1 cellular context compared by ENCODE assay signal in the genomic region with DNA sequence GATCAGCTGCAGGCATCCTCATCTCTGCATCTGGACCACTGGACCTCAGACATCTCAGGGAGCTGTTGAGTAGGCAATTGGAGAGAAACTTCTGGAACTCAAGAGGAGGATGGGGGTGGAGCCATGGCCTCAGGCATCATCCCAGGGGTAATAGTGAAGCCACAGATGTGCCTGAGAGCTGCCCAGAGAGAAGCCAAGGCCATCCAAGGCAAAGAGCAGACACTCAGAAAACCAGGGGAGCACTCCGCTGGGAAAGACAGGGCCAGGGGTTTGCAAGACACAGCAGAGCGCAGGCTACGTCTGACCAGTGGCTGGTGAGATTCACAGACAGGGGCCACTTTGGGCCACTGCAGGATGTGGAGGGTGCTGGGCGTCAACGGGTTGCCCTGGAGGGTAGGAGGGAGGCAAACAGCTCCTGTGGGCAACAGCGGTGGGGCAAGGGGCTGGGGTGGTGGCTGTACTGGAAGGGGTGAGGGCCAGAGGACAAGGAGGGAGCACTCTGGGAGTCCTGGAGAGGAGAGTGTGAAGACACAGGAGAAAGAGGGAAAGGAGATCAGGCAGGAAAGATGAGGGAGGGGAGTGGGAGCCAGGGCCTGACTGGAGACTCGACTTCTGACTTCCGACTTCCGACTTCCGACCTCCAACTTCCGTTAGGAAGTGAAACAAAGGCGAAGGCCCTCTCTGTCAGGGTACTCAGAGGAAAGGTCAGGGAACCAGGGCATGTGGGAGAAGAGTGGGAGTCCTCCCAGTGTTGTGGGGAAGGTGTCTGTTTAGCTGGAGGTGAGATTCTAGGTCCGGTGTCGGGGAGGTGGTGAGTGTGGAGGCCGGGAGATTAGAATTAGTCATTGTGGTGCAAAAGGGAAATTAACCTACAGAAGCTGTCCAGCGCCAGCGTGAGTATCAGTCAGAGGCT.
TF ChIP-seq lines count a peak whose summit lies in the region.

No MANE protein-coding gene starts in this region.

TF ChIP-seq in K562, 482 proteins besides CTCF, POLR2A, EP300 and RAD21 (continued from another document and continues in another):
- TF ChIP-seq, protein P1, sequence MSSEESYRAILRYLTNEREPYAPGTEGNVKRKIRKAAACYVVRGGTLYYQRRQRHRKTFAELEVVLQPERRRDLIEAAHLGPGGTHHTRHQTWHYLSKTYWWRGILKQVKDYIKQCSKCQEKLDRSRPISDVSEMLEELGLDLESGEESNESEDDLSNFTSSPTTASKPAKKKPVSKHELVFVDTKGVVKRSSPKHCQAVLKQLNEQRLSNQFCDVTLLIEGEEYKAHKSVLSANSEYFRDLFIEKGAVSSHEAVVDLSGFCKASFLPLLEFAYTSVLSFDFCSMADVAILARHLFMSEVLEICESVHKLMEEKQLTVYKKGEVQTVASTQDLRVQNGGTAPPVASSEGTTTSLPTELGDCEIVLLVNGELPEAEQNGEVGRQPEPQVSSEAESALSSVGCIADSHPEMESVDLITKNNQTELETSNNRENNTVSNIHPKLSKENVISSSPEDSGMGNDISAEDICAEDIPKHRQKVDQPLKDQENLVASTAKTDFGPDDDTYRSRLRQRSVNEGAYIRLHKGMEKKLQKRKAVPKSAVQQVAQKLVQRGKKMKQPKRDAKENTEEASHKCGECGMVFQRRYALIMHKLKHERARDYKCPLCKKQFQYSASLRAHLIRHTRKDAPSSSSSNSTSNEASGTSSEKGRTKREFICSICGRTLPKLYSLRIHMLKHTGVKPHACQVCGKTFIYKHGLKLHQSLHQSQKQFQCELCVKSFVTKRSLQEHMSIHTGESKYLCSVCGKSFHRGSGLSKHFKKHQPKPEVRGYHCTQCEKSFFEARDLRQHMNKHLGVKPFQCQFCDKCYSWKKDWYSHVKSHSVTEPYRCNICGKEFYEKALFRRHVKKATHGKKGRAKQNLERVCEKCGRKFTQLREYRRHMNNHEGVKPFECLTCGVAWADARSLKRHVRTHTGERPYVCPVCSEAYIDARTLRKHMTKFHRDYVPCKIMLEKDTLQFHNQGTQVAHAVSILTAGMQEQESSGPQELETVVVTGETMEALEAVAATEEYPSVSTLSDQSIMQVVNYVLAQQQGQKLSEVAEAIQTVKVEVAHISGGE (CRISPR knock-in tag; IDR thresholded peaks at IDR 0.05): peak in 1 of 3 experiments; percentile 75; a peak in 2 of 6 replicates
- TF ChIP-seq ZNF583 (CRISPR knock-in tag; IDR thresholded peaks at IDR 0.05) (no peak), MIER1 (IDR thresholded peaks at IDR 0.05; ENCODE audit: low read depth) (peak; percentile 20; the same call in 1 of the 2 replicates), HEY1 (CRISPR knock-in tag; IDR thresholded peaks at IDR 0.05; ENCODE audit: borderline replicate concordance) (no peak), BACH1 (tag; IDR thresholded peaks at IDR 0.05) (0 out of 2 replicates have a peak, but pooled peaks have one; percentile 20), SIRT6 (IDR thresholded peaks at IDR 0.05; ENCODE audit: low read depth, low read length) (no peak), SOX6 (IDR thresholded peaks at IDR 0.05) (peak; percentile 94), ZNF707 (CRISPR knock-in tag; conservative IDR thresholded peaks at IDR 0.05) (no peak), ETV1 (tag; conservative IDR thresholded peaks at IDR 0.05; ENCODE audit: low read depth) (peak; percentile 81), ERF (CRISPR knock-in tag; IDR thresholded peaks at IDR 0.05) (no peak), NONO (IDR thresholded peaks at IDR 0.05; ENCODE audit: low read depth in 2 of 2, low read length in 1 of 2) (no peak), CBFA2T2 (conservative IDR thresholded peaks at IDR 0.05) (peak; percentile 94), PHB2 (IDR thresholded peaks at IDR 0.05; ENCODE audit: low read depth) (peak; percentile 85), XRCC3 (IDR thresholded peaks at IDR 0.05) (no peak), RUNX1 (IDR thresholded peaks at IDR 0.05; ENCODE audit: low read depth) (peak; percentile 82; the same call in 1 of the 2 replicates), MAFG (tag; conservative IDR thresholded peaks at IDR 0.05) (no peak), POLR3A (IDR thresholded peaks at IDR 0.05; ENCODE audit: borderline replicate concordance, extremely low read depth, insufficient read depth, insufficient read length) (no peak), BRD4 (IDR thresholded peaks at IDR 0.05) (no peak), ELF2 (CRISPR knock-in tag; IDR thresholded peaks at IDR 0.05) (peak; percentile 74; the same call in 1 of the 2 replicates), HLTF (IDR thresholded peaks at IDR 0.05) (0 out of 2 replicates have a peak, but pooled peaks have one; percentile 33), COPS2 (conservative IDR thresholded peaks at IDR 0.05) (no peak), RCOR1 (IDR thresholded peaks at IDR 0.05; ENCODE audit: borderline replicate concordance in 1 of 2, low read depth in 2 of 2, low read length in 2 of 2) (peak; percentile 77 to 95), FOXA3 (CRISPR knock-in tag; conservative IDR thresholded peaks at IDR 0.05 in 1 of 2, IDR thresholded peaks at IDR 0.05 in 1 of 2) (no peak), MCM5 (IDR thresholded peaks at IDR 0.05; ENCODE audit: low read depth) (no peak), TAL1 (IDR thresholded peaks at IDR 0.05) (peak; percentile 91), HMGN3 (IDR thresholded peaks at IDR 0.05; ENCODE audit: borderline replicate concordance, extremely low read depth, insufficient read length, low read depth, low read length) (no peak), BHLHE40 (IDR thresholded peaks at IDR 0.05; ENCODE audit: low read length) (peak; percentile 66; the same call in 1 of the 2 replicates)
- TF ChIP-seq, protein P2, sequence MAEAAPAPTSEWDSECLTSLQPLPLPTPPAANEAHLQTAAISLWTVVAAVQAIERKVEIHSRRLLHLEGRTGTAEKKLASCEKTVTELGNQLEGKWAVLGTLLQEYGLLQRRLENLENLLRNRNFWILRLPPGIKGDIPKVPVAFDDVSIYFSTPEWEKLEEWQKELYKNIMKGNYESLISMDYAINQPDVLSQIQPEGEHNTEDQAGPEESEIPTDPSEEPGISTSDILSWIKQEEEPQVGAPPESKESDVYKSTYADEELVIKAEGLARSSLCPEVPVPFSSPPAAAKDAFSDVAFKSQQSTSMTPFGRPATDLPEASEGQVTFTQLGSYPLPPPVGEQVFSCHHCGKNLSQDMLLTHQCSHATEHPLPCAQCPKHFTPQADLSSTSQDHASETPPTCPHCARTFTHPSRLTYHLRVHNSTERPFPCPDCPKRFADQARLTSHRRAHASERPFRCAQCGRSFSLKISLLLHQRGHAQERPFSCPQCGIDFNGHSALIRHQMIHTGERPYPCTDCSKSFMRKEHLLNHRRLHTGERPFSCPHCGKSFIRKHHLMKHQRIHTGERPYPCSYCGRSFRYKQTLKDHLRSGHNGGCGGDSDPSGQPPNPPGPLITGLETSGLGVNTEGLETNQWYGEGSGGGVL (CRISPR knock-in tag; IDR thresholded peaks at IDR 0.05): no peak
- TF ChIP-seq, protein P3, sequence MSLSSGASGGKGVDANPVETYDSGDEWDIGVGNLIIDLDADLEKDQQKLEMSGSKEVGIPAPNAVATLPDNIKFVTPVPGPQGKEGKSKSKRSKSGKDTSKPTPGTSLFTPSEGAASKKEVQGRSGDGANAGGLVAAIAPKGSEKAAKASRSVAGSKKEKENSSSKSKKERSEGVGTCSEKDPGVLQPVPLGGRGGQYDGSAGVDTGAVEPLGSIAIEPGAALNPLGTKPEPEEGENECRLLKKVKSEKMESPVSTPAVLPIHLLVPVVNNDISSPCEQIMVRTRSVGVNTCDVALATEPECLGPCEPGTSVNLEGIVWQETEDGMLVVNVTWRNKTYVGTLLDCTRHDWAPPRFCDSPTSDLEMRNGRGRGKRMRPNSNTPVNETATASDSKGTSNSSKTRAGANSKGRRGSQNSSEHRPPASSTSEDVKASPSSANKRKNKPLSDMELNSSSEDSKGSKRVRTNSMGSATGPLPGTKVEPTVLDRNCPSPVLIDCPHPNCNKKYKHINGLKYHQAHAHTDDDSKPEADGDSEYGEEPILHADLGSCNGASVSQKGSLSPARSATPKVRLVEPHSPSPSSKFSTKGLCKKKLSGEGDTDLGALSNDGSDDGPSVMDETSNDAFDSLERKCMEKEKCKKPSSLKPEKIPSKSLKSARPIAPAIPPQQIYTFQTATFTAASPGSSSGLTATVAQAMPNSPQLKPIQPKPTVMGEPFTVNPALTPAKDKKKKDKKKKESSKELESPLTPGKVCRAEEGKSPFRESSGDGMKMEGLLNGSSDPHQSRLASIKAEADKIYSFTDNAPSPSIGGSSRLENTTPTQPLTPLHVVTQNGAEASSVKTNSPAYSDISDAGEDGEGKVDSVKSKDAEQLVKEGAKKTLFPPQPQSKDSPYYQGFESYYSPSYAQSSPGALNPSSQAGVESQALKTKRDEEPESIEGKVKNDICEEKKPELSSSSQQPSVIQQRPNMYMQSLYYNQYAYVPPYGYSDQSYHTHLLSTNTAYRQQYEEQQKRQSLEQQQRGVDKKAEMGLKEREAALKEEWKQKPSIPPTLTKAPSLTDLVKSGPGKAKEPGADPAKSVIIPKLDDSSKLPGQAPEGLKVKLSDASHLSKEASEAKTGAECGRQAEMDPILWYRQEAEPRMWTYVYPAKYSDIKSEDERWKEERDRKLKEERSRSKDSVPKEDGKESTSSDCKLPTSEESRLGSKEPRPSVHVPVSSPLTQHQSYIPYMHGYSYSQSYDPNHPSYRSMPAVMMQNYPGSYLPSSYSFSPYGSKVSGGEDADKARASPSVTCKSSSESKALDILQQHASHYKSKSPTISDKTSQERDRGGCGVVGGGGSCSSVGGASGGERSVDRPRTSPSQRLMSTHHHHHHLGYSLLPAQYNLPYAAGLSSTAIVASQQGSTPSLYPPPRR (CRISPR knock-in tag; IDR thresholded peaks at IDR 0.05; ENCODE audit: borderline replicate concordance): no peak
- TF ChIP-seq, protein P4, sequence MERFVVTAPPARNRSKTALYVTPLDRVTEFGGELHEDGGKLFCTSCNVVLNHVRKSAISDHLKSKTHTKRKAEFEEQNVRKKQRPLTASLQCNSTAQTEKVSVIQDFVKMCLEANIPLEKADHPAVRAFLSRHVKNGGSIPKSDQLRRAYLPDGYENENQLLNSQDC (CRISPR knock-in tag; IDR thresholded peaks at IDR 0.05): no peak
- TF ChIP-seq, protein P5, sequence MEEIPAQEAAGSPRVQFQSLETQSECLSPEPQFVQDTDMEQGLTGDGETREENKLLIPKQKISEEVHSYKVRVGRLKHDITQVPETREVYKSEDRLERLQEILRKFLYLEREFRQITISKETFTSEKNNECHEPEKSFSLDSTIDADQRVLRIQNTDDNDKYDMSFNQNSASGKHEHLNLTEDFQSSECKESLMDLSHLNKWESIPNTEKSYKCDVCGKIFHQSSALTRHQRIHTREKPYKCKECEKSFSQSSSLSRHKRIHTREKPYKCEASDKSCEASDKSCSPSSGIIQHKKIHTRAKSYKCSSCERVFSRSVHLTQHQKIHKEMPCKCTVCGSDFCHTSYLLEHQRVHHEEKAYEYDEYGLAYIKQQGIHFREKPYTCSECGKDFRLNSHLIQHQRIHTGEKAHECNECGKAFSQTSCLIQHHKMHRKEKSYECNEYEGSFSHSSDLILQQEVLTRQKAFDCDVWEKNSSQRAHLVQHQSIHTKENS (CRISPR knock-in tag; IDR thresholded peaks at IDR 0.05): no peak
- TF ChIP-seq, protein P6, sequence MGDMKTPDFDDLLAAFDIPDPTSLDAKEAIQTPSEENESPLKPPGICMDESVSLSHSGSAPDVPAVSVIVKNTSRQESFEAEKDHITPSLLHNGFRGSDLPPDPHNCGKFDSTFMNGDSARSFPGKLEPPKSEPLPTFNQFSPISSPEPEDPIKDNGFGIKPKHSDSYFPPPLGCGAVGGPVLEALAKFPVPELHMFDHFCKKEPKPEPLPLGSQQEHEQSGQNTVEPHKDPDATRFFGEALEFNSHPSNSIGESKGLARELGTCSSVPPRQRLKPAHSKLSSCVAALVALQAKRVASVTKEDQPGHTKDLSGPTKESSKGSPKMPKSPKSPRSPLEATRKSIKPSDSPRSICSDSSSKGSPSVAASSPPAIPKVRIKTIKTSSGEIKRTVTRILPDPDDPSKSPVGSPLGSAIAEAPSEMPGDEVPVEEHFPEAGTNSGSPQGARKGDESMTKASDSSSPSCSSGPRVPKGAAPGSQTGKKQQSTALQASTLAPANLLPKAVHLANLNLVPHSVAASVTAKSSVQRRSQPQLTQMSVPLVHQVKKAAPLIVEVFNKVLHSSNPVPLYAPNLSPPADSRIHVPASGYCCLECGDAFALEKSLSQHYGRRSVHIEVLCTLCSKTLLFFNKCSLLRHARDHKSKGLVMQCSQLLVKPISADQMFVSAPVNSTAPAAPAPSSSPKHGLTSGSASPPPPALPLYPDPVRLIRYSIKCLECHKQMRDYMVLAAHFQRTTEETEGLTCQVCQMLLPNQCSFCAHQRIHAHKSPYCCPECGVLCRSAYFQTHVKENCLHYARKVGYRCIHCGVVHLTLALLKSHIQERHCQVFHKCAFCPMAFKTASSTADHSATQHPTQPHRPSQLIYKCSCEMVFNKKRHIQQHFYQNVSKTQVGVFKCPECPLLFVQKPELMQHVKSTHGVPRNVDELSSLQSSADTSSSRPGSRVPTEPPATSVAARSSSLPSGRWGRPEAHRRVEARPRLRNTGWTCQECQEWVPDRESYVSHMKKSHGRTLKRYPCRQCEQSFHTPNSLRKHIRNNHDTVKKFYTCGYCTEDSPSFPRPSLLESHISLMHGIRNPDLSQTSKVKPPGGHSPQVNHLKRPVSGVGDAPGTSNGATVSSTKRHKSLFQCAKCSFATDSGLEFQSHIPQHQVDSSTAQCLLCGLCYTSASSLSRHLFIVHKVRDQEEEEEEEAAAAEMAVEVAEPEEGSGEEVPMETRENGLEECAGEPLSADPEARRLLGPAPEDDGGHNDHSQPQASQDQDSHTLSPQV (IDR thresholded peaks at IDR 0.05): peak; percentile 76; the same call in 1 of the 2 replicates
- TF ChIP-seq, protein P7, sequence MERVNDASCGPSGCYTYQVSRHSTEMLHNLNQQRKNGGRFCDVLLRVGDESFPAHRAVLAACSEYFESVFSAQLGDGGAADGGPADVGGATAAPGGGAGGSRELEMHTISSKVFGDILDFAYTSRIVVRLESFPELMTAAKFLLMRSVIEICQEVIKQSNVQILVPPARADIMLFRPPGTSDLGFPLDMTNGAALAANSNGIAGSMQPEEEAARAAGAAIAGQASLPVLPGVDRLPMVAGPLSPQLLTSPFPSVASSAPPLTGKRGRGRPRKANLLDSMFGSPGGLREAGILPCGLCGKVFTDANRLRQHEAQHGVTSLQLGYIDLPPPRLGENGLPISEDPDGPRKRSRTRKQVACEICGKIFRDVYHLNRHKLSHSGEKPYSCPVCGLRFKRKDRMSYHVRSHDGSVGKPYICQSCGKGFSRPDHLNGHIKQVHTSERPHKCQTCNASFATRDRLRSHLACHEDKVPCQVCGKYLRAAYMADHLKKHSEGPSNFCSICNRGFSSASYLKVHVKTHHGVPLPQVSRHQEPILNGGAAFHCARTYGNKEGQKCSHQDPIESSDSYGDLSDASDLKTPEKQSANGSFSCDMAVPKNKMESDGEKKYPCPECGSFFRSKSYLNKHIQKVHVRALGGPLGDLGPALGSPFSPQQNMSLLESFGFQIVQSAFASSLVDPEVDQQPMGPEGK (CRISPR knock-in tag; IDR thresholded peaks at IDR 0.05; ENCODE audit: borderline replicate concordance): no peak
- TF ChIP-seq, protein P8, sequence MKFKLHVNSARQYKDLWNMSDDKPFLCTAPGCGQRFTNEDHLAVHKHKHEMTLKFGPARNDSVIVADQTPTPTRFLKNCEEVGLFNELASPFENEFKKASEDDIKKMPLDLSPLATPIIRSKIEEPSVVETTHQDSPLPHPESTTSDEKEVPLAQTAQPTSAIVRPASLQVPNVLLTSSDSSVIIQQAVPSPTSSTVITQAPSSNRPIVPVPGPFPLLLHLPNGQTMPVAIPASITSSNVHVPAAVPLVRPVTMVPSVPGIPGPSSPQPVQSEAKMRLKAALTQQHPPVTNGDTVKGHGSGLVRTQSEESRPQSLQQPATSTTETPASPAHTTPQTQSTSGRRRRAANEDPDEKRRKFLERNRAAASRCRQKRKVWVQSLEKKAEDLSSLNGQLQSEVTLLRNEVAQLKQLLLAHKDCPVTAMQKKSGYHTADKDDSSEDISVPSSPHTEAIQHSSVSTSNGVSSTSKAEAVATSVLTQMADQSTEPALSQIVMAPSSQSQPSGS (CRISPR knock-in tag; IDR thresholded peaks at IDR 0.05): no peak
